In the genomic region with DNA sequence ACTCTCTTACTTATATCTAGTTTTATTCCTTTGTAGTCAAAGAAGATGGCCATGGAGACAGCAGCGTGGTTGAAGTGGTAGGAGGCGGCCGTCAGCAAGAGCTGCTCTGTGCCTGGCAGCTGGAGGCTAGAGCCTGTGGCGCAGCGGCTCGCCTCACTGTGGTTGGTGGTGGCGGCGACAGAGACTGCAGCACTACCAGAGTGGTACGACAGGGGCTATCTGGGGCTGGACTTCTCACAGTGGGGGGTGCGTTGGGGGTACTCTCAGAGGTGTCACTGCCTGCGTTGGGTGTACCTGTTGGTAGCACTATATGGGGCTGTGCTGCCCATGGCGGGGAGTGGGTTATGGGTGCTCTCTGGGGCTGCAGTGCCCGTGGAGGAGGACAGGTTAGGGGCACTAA, we compare ENCODE assay signal across 2 cellular contexts.
TF ChIP-seq lines count a peak whose summit lies in the region.

No MANE protein-coding gene starts in this region.

TF ChIP-seq in GM23338, 12 proteins besides CTCF, POLR2A, EP300 and RAD21 (continued from another document):
- TF ChIP-seq, protein P1, sequence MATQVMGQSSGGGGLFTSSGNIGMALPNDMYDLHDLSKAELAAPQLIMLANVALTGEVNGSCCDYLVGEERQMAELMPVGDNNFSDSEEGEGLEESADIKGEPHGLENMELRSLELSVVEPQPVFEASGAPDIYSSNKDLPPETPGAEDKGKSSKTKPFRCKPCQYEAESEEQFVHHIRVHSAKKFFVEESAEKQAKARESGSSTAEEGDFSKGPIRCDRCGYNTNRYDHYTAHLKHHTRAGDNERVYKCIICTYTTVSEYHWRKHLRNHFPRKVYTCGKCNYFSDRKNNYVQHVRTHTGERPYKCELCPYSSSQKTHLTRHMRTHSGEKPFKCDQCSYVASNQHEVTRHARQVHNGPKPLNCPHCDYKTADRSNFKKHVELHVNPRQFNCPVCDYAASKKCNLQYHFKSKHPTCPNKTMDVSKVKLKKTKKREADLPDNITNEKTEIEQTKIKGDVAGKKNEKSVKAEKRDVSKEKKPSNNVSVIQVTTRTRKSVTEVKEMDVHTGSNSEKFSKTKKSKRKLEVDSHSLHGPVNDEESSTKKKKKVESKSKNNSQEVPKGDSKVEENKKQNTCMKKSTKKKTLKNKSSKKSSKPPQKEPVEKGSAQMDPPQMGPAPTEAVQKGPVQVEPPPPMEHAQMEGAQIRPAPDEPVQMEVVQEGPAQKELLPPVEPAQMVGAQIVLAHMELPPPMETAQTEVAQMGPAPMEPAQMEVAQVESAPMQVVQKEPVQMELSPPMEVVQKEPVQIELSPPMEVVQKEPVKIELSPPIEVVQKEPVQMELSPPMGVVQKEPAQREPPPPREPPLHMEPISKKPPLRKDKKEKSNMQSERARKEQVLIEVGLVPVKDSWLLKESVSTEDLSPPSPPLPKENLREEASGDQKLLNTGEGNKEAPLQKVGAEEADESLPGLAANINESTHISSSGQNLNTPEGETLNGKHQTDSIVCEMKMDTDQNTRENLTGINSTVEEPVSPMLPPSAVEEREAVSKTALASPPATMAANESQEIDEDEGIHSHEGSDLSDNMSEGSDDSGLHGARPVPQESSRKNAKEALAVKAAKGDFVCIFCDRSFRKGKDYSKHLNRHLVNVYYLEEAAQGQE (IDR thresholded peaks at IDR 0.05; ENCODE audit: unreplicated experiment) = no peak
- TF ChIP-seq ZNF331 (CRISPR knock-in tag; IDR thresholded peaks at IDR 0.05; ENCODE audit: low read depth) (no peak), JUNB (IDR thresholded peaks at IDR 0.05; ENCODE audit: unreplicated experiment) (no peak), NANOG (IDR thresholded peaks at IDR 0.05; ENCODE audit: borderline replicate concordance) (no peak), POLR2AphosphoS5 (IDR thresholded peaks at IDR 0.05; ENCODE audit: low read depth) (no peak), EZH2 (IDR thresholded peaks at IDR 0.05; ENCODE audit: low read depth, unreplicated experiment) (no peak)
- TF ChIP-seq, protein P2, sequence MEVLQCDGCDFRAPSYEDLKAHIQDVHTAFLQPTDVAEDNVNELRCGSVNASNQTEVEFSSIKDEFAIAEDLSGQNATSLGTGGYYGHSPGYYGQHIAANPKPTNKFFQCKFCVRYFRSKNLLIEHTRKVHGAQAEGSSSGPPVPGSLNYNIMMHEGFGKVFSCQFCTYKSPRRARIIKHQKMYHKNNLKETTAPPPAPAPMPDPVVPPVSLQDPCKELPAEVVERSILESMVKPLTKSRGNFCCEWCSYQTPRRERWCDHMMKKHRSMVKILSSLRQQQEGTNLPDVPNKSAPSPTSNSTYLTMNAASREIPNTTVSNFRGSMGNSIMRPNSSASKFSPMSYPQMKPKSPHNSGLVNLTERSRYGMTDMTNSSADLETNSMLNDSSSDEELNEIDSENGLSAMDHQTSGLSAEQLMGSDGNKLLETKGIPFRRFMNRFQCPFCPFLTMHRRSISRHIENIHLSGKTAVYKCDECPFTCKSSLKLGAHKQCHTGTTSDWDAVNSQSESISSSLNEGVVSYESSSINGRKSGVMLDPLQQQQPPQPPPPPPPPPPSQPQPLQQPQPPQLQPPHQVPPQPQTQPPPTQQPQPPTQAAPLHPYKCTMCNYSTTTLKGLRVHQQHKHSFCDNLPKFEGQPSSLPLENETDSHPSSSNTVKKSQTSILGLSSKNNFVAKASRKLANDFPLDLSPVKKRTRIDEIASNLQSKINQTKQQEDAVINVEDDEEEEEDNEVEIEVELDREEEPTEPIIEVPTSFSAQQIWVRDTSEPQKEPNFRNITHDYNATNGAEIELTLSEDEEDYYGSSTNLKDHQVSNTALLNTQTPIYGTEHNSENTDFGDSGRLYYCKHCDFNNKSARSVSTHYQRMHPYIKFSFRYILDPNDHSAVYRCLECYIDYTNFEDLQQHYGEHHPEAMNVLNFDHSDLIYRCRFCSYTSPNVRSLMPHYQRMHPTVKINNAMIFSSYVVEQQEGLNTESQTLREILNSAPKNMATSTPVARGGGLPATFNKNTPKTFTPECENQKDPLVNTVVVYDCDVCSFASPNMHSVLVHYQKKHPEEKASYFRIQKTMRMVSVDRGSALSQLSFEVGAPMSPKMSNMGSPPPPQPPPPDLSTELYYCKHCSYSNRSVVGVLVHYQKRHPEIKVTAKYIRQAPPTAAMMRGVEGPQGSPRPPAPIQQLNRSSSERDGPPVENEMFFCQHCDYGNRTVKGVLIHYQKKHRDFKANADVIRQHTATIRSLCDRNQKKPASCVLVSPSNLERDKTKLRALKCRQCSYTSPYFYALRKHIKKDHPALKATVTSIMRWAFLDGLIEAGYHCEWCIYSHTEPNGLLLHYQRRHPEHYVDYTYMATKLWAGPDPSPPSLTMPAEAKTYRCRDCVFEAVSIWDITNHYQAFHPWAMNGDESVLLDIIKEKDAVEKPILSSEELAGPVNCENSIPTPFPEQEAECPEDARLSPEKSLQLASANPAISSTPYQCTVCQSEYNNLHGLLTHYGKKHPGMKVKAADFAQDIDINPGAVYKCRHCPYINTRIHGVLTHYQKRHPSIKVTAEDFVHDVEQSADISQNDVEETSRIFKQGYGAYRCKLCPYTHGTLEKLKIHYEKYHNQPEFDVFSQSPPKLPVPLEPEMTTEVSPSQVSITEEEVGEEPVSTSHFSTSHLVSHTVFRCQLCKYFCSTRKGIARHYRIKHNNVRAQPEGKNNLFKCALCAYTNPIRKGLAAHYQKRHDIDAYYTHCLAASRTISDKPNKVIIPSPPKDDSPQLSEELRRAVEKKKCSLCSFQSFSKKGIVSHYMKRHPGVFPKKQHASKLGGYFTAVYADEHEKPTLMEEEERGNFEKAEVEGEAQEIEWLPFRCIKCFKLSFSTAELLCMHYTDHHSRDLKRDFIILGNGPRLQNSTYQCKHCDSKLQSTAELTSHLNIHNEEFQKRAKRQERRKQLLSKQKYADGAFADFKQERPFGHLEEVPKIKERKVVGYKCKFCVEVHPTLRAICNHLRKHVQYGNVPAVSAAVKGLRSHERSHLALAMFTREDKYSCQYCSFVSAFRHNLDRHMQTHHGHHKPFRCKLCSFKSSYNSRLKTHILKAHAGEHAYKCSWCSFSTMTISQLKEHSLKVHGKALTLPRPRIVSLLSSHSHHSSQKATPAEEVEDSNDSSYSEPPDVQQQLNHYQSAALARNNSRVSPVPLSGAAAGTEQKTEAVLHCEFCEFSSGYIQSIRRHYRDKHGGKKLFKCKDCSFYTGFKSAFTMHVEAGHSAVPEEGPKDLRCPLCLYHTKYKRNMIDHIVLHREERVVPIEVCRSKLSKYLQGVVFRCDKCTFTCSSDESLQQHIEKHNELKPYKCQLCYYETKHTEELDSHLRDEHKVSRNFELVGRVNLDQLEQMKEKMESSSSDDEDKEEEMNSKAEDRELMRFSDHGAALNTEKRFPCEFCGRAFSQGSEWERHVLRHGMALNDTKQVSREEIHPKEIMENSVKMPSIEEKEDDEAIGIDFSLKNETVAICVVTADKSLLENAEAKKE (CRISPR knock-in tag; IDR thresholded peaks at IDR 0.05) = no peak

TF ChIP-seq in WTC11, 78 proteins besides CTCF, POLR2A, EP300 and RAD21 (continued from another document):
- TF ChIP-seq, protein P3, sequence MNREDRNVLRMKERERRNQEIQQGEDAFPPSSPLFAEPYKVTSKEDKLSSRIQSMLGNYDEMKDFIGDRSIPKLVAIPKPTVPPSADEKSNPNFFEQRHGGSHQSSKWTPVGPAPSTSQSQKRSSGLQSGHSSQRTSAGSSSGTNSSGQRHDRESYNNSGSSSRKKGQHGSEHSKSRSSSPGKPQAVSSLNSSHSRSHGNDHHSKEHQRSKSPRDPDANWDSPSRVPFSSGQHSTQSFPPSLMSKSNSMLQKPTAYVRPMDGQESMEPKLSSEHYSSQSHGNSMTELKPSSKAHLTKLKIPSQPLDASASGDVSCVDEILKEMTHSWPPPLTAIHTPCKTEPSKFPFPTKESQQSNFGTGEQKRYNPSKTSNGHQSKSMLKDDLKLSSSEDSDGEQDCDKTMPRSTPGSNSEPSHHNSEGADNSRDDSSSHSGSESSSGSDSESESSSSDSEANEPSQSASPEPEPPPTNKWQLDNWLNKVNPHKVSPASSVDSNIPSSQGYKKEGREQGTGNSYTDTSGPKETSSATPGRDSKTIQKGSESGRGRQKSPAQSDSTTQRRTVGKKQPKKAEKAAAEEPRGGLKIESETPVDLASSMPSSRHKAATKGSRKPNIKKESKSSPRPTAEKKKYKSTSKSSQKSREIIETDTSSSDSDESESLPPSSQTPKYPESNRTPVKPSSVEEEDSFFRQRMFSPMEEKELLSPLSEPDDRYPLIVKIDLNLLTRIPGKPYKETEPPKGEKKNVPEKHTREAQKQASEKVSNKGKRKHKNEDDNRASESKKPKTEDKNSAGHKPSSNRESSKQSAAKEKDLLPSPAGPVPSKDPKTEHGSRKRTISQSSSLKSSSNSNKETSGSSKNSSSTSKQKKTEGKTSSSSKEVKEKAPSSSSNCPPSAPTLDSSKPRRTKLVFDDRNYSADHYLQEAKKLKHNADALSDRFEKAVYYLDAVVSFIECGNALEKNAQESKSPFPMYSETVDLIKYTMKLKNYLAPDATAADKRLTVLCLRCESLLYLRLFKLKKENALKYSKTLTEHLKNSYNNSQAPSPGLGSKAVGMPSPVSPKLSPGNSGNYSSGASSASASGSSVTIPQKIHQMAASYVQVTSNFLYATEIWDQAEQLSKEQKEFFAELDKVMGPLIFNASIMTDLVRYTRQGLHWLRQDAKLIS (CRISPR knock-in tag; IDR thresholded peaks at IDR 0.05; ENCODE audit: borderline replicate concordance) = no peak
- TF ChIP-seq CBFB (CRISPR knock-in tag; IDR thresholded peaks at IDR 0.05; ENCODE audit: low read depth) (no peak), ZNF671 (CRISPR knock-in tag; IDR thresholded peaks at IDR 0.05) (no peak), ETV6 (CRISPR knock-in tag; IDR thresholded peaks at IDR 0.05) (no peak), TEAD4 (CRISPR knock-in tag; IDR thresholded peaks at IDR 0.05) (no peak), MYBL2 (CRISPR knock-in tag; IDR thresholded peaks at IDR 0.05) (no peak), JUN (CRISPR knock-in tag; IDR thresholded peaks at IDR 0.05) (no peak), FOXP1 (CRISPR knock-in tag; IDR thresholded peaks at IDR 0.05; ENCODE audit: borderline replicate concordance) (no peak), ZBTB21 (CRISPR knock-in tag; IDR thresholded peaks at IDR 0.05; ENCODE audit: borderline replicate concordance) (no peak), ZNF423 (CRISPR knock-in tag; IDR thresholded peaks at IDR 0.05) (no peak), KAT7 (CRISPR knock-in tag; IDR thresholded peaks at IDR 0.05; ENCODE audit: borderline replicate concordance) (no peak)
- TF ChIP-seq, protein P4, sequence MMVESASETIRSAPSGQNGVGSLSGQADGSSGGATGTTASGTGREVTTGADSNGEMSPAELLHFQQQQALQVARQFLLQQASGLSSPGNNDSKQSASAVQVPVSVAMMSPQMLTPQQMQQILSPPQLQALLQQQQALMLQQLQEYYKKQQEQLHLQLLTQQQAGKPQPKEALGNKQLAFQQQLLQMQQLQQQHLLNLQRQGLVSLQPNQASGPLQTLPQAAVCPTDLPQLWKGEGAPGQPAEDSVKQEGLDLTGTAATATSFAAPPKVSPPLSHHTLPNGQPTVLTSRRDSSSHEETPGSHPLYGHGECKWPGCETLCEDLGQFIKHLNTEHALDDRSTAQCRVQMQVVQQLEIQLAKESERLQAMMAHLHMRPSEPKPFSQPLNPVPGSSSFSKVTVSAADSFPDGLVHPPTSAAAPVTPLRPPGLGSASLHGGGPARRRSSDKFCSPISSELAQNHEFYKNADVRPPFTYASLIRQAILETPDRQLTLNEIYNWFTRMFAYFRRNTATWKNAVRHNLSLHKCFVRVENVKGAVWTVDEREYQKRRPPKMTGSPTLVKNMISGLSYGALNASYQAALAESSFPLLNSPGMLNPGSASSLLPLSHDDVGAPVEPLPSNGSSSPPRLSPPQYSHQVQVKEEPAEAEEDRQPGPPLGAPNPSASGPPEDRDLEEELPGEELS (CRISPR knock-in tag; IDR thresholded peaks at IDR 0.05) = no peak
- TF ChIP-seq, protein P5, sequence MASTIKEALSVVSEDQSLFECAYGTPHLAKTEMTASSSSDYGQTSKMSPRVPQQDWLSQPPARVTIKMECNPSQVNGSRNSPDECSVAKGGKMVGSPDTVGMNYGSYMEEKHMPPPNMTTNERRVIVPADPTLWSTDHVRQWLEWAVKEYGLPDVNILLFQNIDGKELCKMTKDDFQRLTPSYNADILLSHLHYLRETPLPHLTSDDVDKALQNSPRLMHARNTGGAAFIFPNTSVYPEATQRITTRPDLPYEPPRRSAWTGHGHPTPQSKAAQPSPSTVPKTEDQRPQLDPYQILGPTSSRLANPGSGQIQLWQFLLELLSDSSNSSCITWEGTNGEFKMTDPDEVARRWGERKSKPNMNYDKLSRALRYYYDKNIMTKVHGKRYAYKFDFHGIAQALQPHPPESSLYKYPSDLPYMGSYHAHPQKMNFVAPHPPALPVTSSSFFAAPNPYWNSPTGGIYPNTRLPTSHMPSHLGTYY (CRISPR knock-in tag; IDR thresholded peaks at IDR 0.05) = no peak
- TF ChIP-seq, protein P6, sequence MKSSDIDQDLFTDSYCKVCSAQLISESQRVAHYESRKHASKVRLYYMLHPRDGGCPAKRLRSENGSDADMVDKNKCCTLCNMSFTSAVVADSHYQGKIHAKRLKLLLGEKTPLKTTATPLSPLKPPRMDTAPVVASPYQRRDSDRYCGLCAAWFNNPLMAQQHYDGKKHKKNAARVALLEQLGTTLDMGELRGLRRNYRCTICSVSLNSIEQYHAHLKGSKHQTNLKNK (CRISPR knock-in tag; IDR thresholded peaks at IDR 0.05) = no peak
- TF ChIP-seq, protein P7, sequence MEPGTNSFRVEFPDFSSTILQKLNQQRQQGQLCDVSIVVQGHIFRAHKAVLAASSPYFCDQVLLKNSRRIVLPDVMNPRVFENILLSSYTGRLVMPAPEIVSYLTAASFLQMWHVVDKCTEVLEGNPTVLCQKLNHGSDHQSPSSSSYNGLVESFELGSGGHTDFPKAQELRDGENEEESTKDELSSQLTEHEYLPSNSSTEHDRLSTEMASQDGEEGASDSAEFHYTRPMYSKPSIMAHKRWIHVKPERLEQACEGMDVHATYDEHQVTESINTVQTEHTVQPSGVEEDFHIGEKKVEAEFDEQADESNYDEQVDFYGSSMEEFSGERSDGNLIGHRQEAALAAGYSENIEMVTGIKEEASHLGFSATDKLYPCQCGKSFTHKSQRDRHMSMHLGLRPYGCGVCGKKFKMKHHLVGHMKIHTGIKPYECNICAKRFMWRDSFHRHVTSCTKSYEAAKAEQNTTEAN (CRISPR knock-in tag; IDR thresholded peaks at IDR 0.05) = no peak
